8 cellular contexts compared by ENCODE assay signal in genomic region chr11:62727007-62727832, GRCh38. TPM values are rescaled to one million over a fixed set of nuclear protein-coding genes. Genes with fewer than 3 reads are reported as not detected.
DNase-seq lines count a peak whose midpoint lies in the region; ATAC-seq and TF ChIP-seq lines count a peak whose summit lies in the region.

TSS of gene HNRNPUL2 (minus strand) at chr11:62727457. CDS start at chr11:62727156, 301 bp downstream.

- H3K36me3 ChIP-seq in ovary (no peaks in the 10 kb centered on the region), thyroid gland (peaks cover 14 to 17% of the 10 kb centered on the region in 2 donors)

- peaks cover 50% of the 10 kb centered on the region for H3K4me1 Mint-ChIP-seq in activated naive CD8-positive, alpha-beta T cell (ENCODE audit: low read depth)
- peaks cover 19% of the 10 kb centered on the region for H3K4me1 Mint-ChIP-seq in glutamatergic neuron (ENCODE audit: low read depth, unreplicated experiment)

- H3K27ac ChIP-seq in ovary (peak within 1 kb of the TSS; percentile 50 to 89), thyroid gland (peak within 1 kb of the TSS; percentile 78 to 95 (median 95))

- TF ChIP-seq POLR2A in GM10847 (IDR thresholded peaks at IDR 0.05; ENCODE audit: extremely low read depth, insufficient read length) (peak; percentile 92), ovary (IDR thresholded peaks at IDR 0.05) (peak; percentile 82), thyroid gland (IDR thresholded peaks at IDR 0.05) (peak; percentile 88 to 96)

- peak; percentile 99 for DNase-seq in NCI-H1105 (lab: John Stamatoyannopoulos, UW)
- DNase-seq in SKM-1 treated with dmso at 0.1 percent for 144 hours (lab: John Stamatoyannopoulos, UW; ENCODE audit: unreplicated experiment) = peak; percentile 99
- peak; percentile 98 for DNase-seq in glutamatergic neuron
- peak; percentile 98 to 99 (median 98) for DNase-seq in ovary
- peak; percentile 99 for DNase-seq in thyroid gland

- no peaks in the 10 kb centered on the region for H3K9me3 Mint-ChIP-seq in activated naive CD8-positive, alpha-beta T cell (ENCODE audit: low read depth)
- H3K9me3 Mint-ChIP-seq in glutamatergic neuron (ENCODE audit: unreplicated experiment) = peaks cover 13% of the 10 kb centered on the region

- intact Hi-C loops in ovary (cut with DNase I) (loop anchor here in 3 of 4 donors (5.0 kb wide), 3 partner anchors 50 to 115 kb away; partner anchors contain the start of genes LBHD1 (in 1 of the 3), UBXN1 (in 1 of the 3) and UQCC3 (in 1 of the 3)), thyroid gland (cut with DNase I) (no loop called here)

- peaks cover 3% of the 10 kb centered on the region for H3K4me1 ChIP-seq in ovary (ENCODE audit: insufficient read depth)
- H3K4me1 ChIP-seq in thyroid gland = peaks cover 20 to 38% of the 10 kb centered on the region in 2 donors

- ATAC-seq in HG02623 (IDR thresholded peaks at IDR 0.05; ENCODE audit: unreplicated experiment) = peak; percentile 68

- H3K4me3 Mint-ChIP-seq in activated naive CD8-positive, alpha-beta T cell = peak within 1 kb of the TSS; percentile 96
- peak within 1 kb of the TSS; percentile 99 for H3K4me3 Mint-ChIP-seq in glutamatergic neuron (ENCODE audit: unreplicated experiment)

- peak within 1 kb of the TSS; percentile 98 for H3K27ac Mint-ChIP-seq in activated naive CD8-positive, alpha-beta T cell
- H3K27ac Mint-ChIP-seq in glutamatergic neuron (ENCODE audit: unreplicated experiment) = peak within 1 kb of the TSS; percentile 96

- H3K27me3 ChIP-seq in ovary = no peaks in the 10 kb centered on the region
- H3K27me3 ChIP-seq in thyroid gland = no peaks in the 10 kb centered on the region

- H3K4me3 ChIP-seq in ovary (peak within 1 kb of the TSS; percentile 91), thyroid gland (replicated peaks in 1 of 3) (peak within 1 kb of the TSS; percentile 80 to 96 (median 80))

- no peaks in the 10 kb centered on the region for H3K27me3 Mint-ChIP-seq in activated naive CD8-positive, alpha-beta T cell
- H3K27me3 Mint-ChIP-seq in glutamatergic neuron (ENCODE audit: unreplicated experiment) = peaks cover 12% of the 10 kb centered on the region

- no peak for TF ChIP-seq CTCF in glutamatergic neuron (IDR thresholded peaks at IDR 0.05; ENCODE audit: partially characterized antibody, unreplicated experiment)
- peak in 1 of 3 donors; percentile 7 for TF ChIP-seq CTCF in ovary (IDR thresholded peaks at IDR 0.05)
- TF ChIP-seq CTCF in thyroid gland (IDR thresholded peaks at IDR 0.05) = no peak

- peaks cover 20% of the 10 kb centered on the region for H3K36me3 Mint-ChIP-seq in activated naive CD8-positive, alpha-beta T cell
- H3K36me3 Mint-ChIP-seq in glutamatergic neuron (ENCODE audit: unreplicated experiment) = no peaks in the 10 kb centered on the region

- no peak for TF ChIP-seq EP300 in ovary (IDR thresholded peaks at IDR 0.05)

- 0 to 1% (median 0%) methylated on average over 73 to 94 of the region's 94 CpGs for WGBS in ovary, 3 donors
- 0 to 1% methylated on average over 9 to 76 of the region's 94 CpGs for WGBS in thyroid gland, 2 donors

- H3K9me3 ChIP-seq in ovary (no peaks in the 10 kb centered on the region), thyroid gland (no peaks in the 10 kb centered on the region)

RNA-seq across cellular contexts. Expression of gene HNRNPUL2, which starts in this region (rescaled TPM):
- total RNA-seq in glutamatergic neuron (ENCODE audit: unreplicated experiment) = 58.6 TPM
- total RNA-seq in ovary = 10 to 100 TPM; 11.0 to 50.0 (median 41.2) TPM
- polyA plus RNA-seq in ovary = 10 to 100 TPM; 38.0 to 81.2 TPM
- 10 to 100 TPM; 16.4 to 30.8 (median 21.5) TPM for total RNA-seq in thyroid gland

Comparison
In these comparisons a context has a peak if more than half of its experiments do, and no peak if none do; other contexts are left out.
1. Peak in every context shown above with its lines: DNase-seq, ATAC-seq, H3K4me3 ChIP-seq and H3K27ac ChIP-seq.